2 cellular contexts compared by ENCODE assay signal in genomic region chr13:40656358-40656757, GRCh38.
TF ChIP-seq lines count a peak whose summit lies in the region.

No MANE protein-coding gene starts in this region.

TF ChIP-seq in SK-N-SH treated with all-trans-retinoic acid at 6 μM for 48 hours, 23 proteins besides CTCF, POLR2A, EP300 and RAD21 (continued from another document):
- no peak; the same call in 1 of the 2 replicates for TF ChIP-seq RARB (CRISPR knock-in tag; IDR thresholded peaks at IDR 0.05)
- no peak for TF ChIP-seq TOX (CRISPR knock-in tag; IDR thresholded peaks at IDR 0.05; ENCODE audit: borderline replicate concordance)
- TF ChIP-seq ZFP3 (CRISPR knock-in tag; IDR thresholded peaks at IDR 0.05): no peak
- TF ChIP-seq BACH2 (CRISPR knock-in tag; IDR thresholded peaks at IDR 0.05; ENCODE audit: borderline replicate concordance): no peak
- TF ChIP-seq ARNTL (CRISPR knock-in tag; IDR thresholded peaks at IDR 0.05; ENCODE audit: borderline replicate concordance, low read depth): no peak
- peak; percentile 88 for TF ChIP-seq ISL1 (CRISPR knock-in tag; IDR thresholded peaks at IDR 0.05)
- no peak for TF ChIP-seq ESRRG (CRISPR knock-in tag; IDR thresholded peaks at IDR 0.05)
- TF ChIP-seq CSRNP3 (CRISPR knock-in tag; IDR thresholded peaks at IDR 0.05): 0 out of 2 replicates have a peak, but pooled peaks have one; percentile 20
- no peak for TF ChIP-seq PPARA (CRISPR knock-in tag; IDR thresholded peaks at IDR 0.05; ENCODE audit: borderline replicate concordance)
- no peak for TF ChIP-seq ZNF565 (CRISPR knock-in tag; conservative IDR thresholded peaks at IDR 0.05; ENCODE audit: low read depth)
- no peak for TF ChIP-seq TSHZ2 (CRISPR knock-in tag; IDR thresholded peaks at IDR 0.05)
- no peak for TF ChIP-seq ZNF70 (CRISPR knock-in tag; IDR thresholded peaks at IDR 0.05)
- no peak for TF ChIP-seq CSDC2 (CRISPR knock-in tag; IDR thresholded peaks at IDR 0.05)
- TF ChIP-seq, protein P1, sequence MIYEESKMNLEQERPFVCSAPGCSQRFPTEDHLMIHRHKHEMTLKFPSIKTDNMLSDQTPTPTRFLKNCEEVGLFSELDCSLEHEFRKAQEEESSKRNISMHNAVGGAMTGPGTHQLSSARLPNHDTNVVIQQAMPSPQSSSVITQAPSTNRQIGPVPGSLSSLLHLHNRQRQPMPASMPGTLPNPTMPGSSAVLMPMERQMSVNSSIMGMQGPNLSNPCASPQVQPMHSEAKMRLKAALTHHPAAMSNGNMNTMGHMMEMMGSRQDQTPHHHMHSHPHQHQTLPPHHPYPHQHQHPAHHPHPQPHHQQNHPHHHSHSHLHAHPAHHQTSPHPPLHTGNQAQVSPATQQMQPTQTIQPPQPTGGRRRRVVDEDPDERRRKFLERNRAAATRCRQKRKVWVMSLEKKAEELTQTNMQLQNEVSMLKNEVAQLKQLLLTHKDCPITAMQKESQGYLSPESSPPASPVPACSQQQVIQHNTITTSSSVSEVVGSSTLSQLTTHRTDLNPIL (CRISPR knock-in tag; IDR thresholded peaks at IDR 0.05; ENCODE audit: low read depth): 0 out of 2 replicates have a peak, but pooled peaks have one; percentile 45
- no peak for TF ChIP-seq GLIS3 (CRISPR knock-in tag; IDR thresholded peaks at IDR 0.05)

TF ChIP-seq in SK-N-SH, 30 proteins besides CTCF, POLR2A, EP300 and RAD21 (continued from another document):
- TF ChIP-seq, protein P2, sequence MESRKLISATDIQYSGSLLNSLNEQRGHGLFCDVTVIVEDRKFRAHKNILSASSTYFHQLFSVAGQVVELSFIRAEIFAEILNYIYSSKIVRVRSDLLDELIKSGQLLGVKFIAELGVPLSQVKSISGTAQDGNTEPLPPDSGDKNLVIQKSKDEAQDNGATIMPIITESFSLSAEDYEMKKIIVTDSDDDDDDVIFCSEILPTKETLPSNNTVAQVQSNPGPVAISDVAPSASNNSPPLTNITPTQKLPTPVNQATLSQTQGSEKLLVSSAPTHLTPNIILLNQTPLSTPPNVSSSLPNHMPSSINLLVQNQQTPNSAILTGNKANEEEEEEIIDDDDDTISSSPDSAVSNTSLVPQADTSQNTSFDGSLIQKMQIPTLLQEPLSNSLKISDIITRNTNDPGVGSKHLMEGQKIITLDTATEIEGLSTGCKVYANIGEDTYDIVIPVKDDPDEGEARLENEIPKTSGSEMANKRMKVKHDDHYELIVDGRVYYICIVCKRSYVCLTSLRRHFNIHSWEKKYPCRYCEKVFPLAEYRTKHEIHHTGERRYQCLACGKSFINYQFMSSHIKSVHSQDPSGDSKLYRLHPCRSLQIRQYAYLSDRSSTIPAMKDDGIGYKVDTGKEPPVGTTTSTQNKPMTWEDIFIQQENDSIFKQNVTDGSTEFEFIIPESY (IDR thresholded peaks at IDR 0.05; ENCODE audit: borderline replicate concordance, low read depth): no peak
- no peak for TF ChIP-seq TCF12 (IDR thresholded peaks at IDR 0.05)
- TF ChIP-seq YY1 (IDR thresholded peaks at IDR 0.05; ENCODE audit: low read depth): no peak
- TF ChIP-seq ELF1 (IDR thresholded peaks at IDR 0.05): no peak
- no peak for TF ChIP-seq REST (IDR thresholded peaks at IDR 0.05; ENCODE audit: low read depth, low read length)
- TF ChIP-seq POLR2AphosphoS5 (IDR thresholded peaks at IDR 0.05; ENCODE audit: low read depth, low read length): no peak
